In the genomic region with DNA sequence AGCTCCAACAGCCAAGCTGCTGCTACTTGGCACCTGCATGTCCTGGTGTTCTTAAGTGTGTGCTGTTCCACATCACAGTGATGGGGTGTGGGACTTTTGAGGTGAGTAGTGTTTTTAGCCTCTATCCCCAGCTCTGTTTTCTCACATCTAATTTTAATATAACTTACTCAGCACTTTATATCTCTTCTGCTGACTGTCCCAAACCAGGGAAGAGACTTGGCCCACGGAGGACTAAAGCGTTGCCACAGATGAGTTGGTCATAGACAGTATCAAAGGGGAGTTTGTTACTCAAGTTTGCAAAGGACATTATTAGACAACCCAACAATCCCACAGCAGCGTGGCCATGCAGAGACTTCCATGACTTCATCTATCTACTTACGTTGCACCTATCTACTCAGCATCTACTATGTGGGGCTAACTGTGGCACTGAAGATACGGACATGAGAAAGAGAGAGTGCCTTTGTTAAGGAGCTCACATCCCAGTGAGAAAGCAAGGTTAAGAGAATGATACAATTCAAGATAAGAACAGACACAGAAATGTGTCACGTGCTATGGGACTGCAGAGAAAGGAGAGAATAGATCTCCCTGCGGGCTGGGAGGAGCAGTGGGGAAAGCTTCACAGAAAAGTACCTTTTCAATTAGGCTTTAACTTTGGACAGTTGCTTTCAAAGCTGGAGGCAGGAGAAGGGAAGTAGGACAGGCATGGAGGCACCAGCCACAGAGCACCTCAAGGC, we compare ENCODE assay signal across 16 cellular contexts.
"Had no signal": no experiment of that assay in that cellular context is flagged by ENCODE, and none has a peak within 500 bp of the region (broad histone marks: within the 10 kb centered on the region; RNA-seq: fewer than 3 reads in every experiment).

No MANE protein-coding gene starts in this region.

- H3K27me3 Mint-ChIP-seq: activated CD4-positive, alpha-beta memory T cell treated with anti-CD3 and anti-CD28 coated beads, Interleukin-2, amount 10 ng/mL, durations not matched to agents 7 days and 5 days; brain; effector memory CD8-positive, alpha-beta T cell had no signal

- H3K36me3 Mint-ChIP-seq: brain, mesothelial cell of epicardium had no signal

- H3K27me3 ChIP-seq: sigmoid colon, SJCRH30, stomach, tibial artery had no signal

- H3K4me3 Mint-ChIP-seq: activated CD4-positive, alpha-beta memory T cell treated with anti-CD3 and anti-CD28 coated beads, Interleukin-2, amount 10 ng/mL, durations not matched to agents 7 days and 5 days; brain; effector memory CD8-positive, alpha-beta T cell; mesothelial cell of epicardium had no signal

- H3K4me3 ChIP-seq: sigmoid colon, SJCRH30, stomach, tibial artery had no signal

- H3K9me3 Mint-ChIP-seq: activated CD4-positive, alpha-beta memory T cell treated with anti-CD3 and anti-CD28 coated beads, Interleukin-2, amount 10 ng/mL, durations not matched to agents 7 days and 5 days; brain; effector memory CD8-positive, alpha-beta T cell; mesothelial cell of epicardium had no signal

- H3K9me3 ChIP-seq: sigmoid colon, SJCRH30, stomach, tibial artery had no signal

- ATAC-seq: activated CD4-positive, CD25-positive, alpha-beta regulatory T cell treated with anti-CD3 and anti-CD28 coated beads, Interleukin-2, amount 50 U/mL, for 24 hours; effector memory CD8-positive, alpha-beta T cell had no signal

- H3K27ac Mint-ChIP-seq: activated CD4-positive, alpha-beta memory T cell treated with anti-CD3 and anti-CD28 coated beads, Interleukin-2, amount 10 ng/mL, durations not matched to agents 7 days and 5 days; effector memory CD8-positive, alpha-beta T cell; mesothelial cell of epicardium had no signal

- H3K27ac ChIP-seq: SJCRH30 had no signal

- H3K36me3 ChIP-seq: sigmoid colon, SJCRH30, stomach, tibial artery had no signal

- DNase-seq: activated CD4-positive, alpha-beta memory T cell treated with anti-CD3 and anti-CD28 coated beads, Interleukin-2, amount 10 ng/mL, durations not matched to agents 7 days and 5 days; activated gamma-delta T cell treated with Interleukin-2 at 50 U/mL for 16 hours; activated T-cell treated with anti-CD3 and anti-CD28 coated beads, Interleukin-2, amount 50 U/mL, for 48 hours; amniotic stem cell; effector memory CD8-positive, alpha-beta T cell; hippocampal formation; occipital lobe; sigmoid colon; SJCRH30; stimulated activated CD4-positive, alpha-beta T cell treated with anti-CD3 and anti-CD28 coated beads, Interleukin-4, amount 100 ng/mL, for 1 hour; stimulated activated CD8-positive, alpha-beta memory T cell treated with anti-CD3 and anti-CD28 coated beads, Interleukin-4, amount 100 ng/mL, for 48 hours; stomach; tibial artery had no signal
